8 cellular contexts compared by ENCODE assay signal in the genomic region with DNA sequence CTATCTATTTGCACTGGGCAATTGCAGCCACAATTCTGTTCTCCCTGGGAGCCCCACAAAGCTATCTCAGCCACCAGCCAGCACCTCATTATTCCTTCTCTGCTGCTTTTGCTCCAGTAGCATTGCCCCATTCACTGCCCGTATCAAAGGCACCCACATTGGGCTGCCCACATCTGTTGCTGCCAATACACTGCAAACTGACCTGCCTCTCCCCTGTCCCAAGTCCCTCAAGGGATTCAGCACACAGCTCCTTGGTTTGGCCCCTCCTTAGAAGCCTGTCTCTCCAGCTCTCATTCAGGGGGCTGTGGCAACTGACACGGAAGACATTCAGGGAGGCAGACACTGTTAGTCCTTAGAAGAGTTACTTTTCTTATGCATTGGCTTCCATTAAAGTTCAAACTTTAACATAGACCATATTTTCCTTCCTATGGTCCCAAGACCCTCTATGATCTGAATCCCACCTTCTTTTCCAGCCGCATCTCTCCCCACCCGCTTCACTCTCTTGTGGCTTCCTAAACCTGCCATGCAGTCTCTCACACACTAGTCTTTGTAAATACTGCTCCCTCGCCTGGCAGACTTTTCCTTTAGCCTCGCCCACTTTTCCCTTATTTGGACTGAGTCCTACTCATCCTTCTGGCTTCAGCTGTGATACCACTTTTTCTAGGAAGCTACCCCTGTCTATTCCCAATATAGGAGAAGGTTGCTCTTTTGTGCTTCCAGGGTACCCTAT. TPM values are rescaled to one million over a fixed set of nuclear protein-coding genes. Genes with fewer than 3 reads are reported as not detected.
DNase-seq lines count a peak whose midpoint lies in the region; ATAC-seq and TF ChIP-seq lines count a peak whose summit lies in the region.

No MANE protein-coding gene starts in this region.

- H3K79me2 ChIP-seq in H9 (ENCODE audit: insufficient read depth, low read length): no peaks in the 10 kb centered on the region

- peak; percentile 75 for DNase-seq in H9
- DNase-seq in NCI-H524 treated with DMSO at 0.1 percent for 48 hours (lab: John Stamatoyannopoulos, UW): peak; percentile 49
- peak; percentile 85 for DNase-seq in endodermal cell
- DNase-seq in ovary: peak in 4 of 5 donors; percentile 62 to 72 (median 65)
- DNase-seq in activated naive CD4-positive, alpha-beta T cell (lab: John Stamatoyannopoulos, UW): no peak
- no peak for DNase-seq in effector CD4-positive, alpha-beta T cell
- no peak for DNase-seq in germinal center (ENCODE audit: low spot score)

- no peak overlapping the region for H4K8ac ChIP-seq in H9 (replicated peaks; ENCODE audit: insufficient read length, low read depth, low read length)

- H3K23ac ChIP-seq in H9 (ENCODE audit: insufficient read length, low read depth, low read length): no peak overlapping the region

- H3K4me3 Mint-ChIP-seq in H9 (peak overlapping the region; percentile 15 to 66), endodermal cell (peak overlapping the region; percentile 28)

- no peak overlapping the region for H2BK5ac ChIP-seq in H9 (ENCODE audit: insufficient read length, low read length)

- H3K4me3 ChIP-seq in endodermal cell (ENCODE audit: low read length) (peak overlapping the region; percentile 69), ovary (no peak overlapping the region)

- no peaks in the 10 kb centered on the region for H3K36me3 Mint-ChIP-seq in H9 (ENCODE audit: insufficient read depth in 1 of 3, low read depth in 3 of 3)
- H3K36me3 Mint-ChIP-seq in endodermal cell (ENCODE audit: low read depth): no peaks in the 10 kb centered on the region

- H3K27me3 Mint-ChIP-seq in H9 (ENCODE audit: low read depth) (peaks cover 10% of the 10 kb centered on the region), endodermal cell (ENCODE audit: insufficient read depth) (no peaks in the 10 kb centered on the region)

- H3K79me1 ChIP-seq in H9 (ENCODE audit: insufficient read depth, low read depth, low read length, poor library complexity, severe bottlenecking): no peaks in the 10 kb centered on the region

- no peak overlapping the region for H2BK20ac ChIP-seq in H9 (ENCODE audit: low read depth, low read length, poor library complexity, severe bottlenecking)

- intact Hi-C loops in ovary (cut with DNase I): no loop called here

- peak overlapping the region; percentile 39 for H3K4me2 ChIP-seq in H9 (ENCODE audit: insufficient read depth, insufficient read length, low read length)

- WGBS in H9 (ENCODE audit: extremely low coverage, insufficient read length, low lambda C conversion rate): no CpG with 5 or more reads among the region's 6 CpGs
- 19 to 32% methylated on average over 5 to 6 of the region's 6 CpGs for WGBS in endodermal cell (ENCODE audit: insufficient coverage in 1 of 2, insufficient read length in 1 of 2), 2 experiments
- 9 to 14% (median 14%) methylated on average over 6 of the region's 6 CpGs for WGBS in ovary, 3 donors

- H4K20me1 ChIP-seq in H9 (ENCODE audit: control insufficient read depth, insufficient read depth, insufficient read length): no peaks in the 10 kb centered on the region

- H3K27me3 ChIP-seq in H9 (ENCODE audit: insufficient read depth, low read length) (no peaks in the 10 kb centered on the region), endodermal cell (ENCODE audit: control insufficient read depth, insufficient read depth, low read length, poor library complexity, severe bottlenecking) (no peaks in the 10 kb centered on the region), ovary (no peaks in the 10 kb centered on the region)

- H2AK5ac ChIP-seq in H9 (ENCODE audit: insufficient read length, low read length): no peak overlapping the region

- H3K9me3 ChIP-seq in H9 (ENCODE audit: control insufficient read depth, low read depth, low read length) (no peaks in the 10 kb centered on the region), endodermal cell (ENCODE audit: control insufficient read depth, low read length) (no peaks in the 10 kb centered on the region), ovary (no peaks in the 10 kb centered on the region)

- peak overlapping the region; percentile 17 for H3K18ac ChIP-seq in H9 (ENCODE audit: insufficient read length, low read depth, low read length)

- H3K27ac ChIP-seq in H9 (ENCODE audit: insufficient read length, low read depth, low read length) (no peak overlapping the region), endodermal cell (ENCODE audit: low read depth, low read length) (no peak overlapping the region), ovary (peak overlapping the region in 1 of 2 donors; percentile 87)

- no peak overlapping the region for H3K14ac ChIP-seq in H9 (ENCODE audit: insufficient read depth, low read length)

- H3K9ac ChIP-seq in H9 (ENCODE audit: extremely low read depth, insufficient read length, low read length) (no peak overlapping the region), endodermal cell (ENCODE audit: extremely low read depth, low read length, poor library complexity, severe bottlenecking) (no peak overlapping the region)

- TF ChIP-seq CTCF in H9 (conservative IDR thresholded peaks at IDR 0.05): no peak
- peak; percentile 22 for TF ChIP-seq CTCF in endodermal cell (conservative IDR thresholded peaks at IDR 0.05)
- no peak for TF ChIP-seq CTCF in ovary (IDR thresholded peaks at IDR 0.05)

- no peak overlapping the region for H3T11ph ChIP-seq in H9 (ENCODE audit: low read length)

- H3K36me3 ChIP-seq in endodermal cell (ENCODE audit: control insufficient read depth, insufficient read depth, low read length) (no peaks in the 10 kb centered on the region), ovary (no peaks in the 10 kb centered on the region)

- peak; percentile 29 for TF ChIP-seq POLR2A in ovary (IDR thresholded peaks at IDR 0.05)

- no peak overlapping the region for H3K56ac ChIP-seq in H9 (ENCODE audit: insufficient read length, low read depth, low read length)

- no peak overlapping the region for H2BK12ac ChIP-seq in H9 (ENCODE audit: insufficient read length, low read depth, low read length)

- H3K4me1 Mint-ChIP-seq in H9: peaks cover 53 to 59% of the 10 kb centered on the region in 2 experiments
- peaks cover 38% of the 10 kb centered on the region for H3K4me1 Mint-ChIP-seq in endodermal cell

- TF ChIP-seq EP300 in ovary (IDR thresholded peaks at IDR 0.05): no peak

- H4K91ac ChIP-seq in H9 (ENCODE audit: insufficient read length, low read depth, low read length): no peak overlapping the region

- peak overlapping the region; percentile 5 to 45 (median 9); a peak in 5 of 7 replicates for H3K27ac Mint-ChIP-seq in H9
- peak overlapping the region; percentile 40 for H3K27ac Mint-ChIP-seq in endodermal cell

- H2AFZ ChIP-seq in H9 (ENCODE audit: low read length): peak overlapping the region; percentile 11

- no peak for ATAC-seq in GM19463 (IDR thresholded peaks at IDR 0.05; ENCODE audit: unreplicated experiment)

- H4K5ac ChIP-seq in H9 (ENCODE audit: insufficient read length, low read depth, low read length): no peak overlapping the region

- H3K4me1 ChIP-seq in H9 (ENCODE audit: insufficient read depth, low read length): peaks cover 21% of the 10 kb centered on the region; the same call in 1 of the 2 replicates
- peaks cover 4% of the 10 kb centered on the region for H3K4me1 ChIP-seq in endodermal cell (ENCODE audit: control insufficient read depth, insufficient read depth, low read length)
- H3K4me1 ChIP-seq in ovary (ENCODE audit: insufficient read depth): peaks cover 14% of the 10 kb centered on the region

- H3K4ac ChIP-seq in H9 (ENCODE audit: low read depth, low read length): no peak overlapping the region

- H2BK120ac ChIP-seq in H9 (ENCODE audit: low read depth, low read length, poor library complexity, severe bottlenecking): no peak overlapping the region

- H2BK15ac ChIP-seq in H9 (ENCODE audit: low read depth, low read length): no peak overlapping the region

- H3K23me2 ChIP-seq in H9 (ENCODE audit: insufficient read length, low read depth, low read length, poor library complexity, severe bottlenecking): no peaks in the 10 kb centered on the region

- H3K9me3 Mint-ChIP-seq in H9 (no peaks in the 10 kb centered on the region), endodermal cell (no peaks in the 10 kb centered on the region)

RNA-seq across cellular contexts. Expression of a gene that starts 19.3 kb away (rescaled TPM):
- 0.96 and 1.0 TPM in 2 replicates for total RNA-seq in H9 (2021)
- total RNA-seq in endodermal cell: under 1 TPM; 0.38 to 0.53 TPM
- polyA plus RNA-seq in endodermal cell (2013, experiment 1 of 2): 14.6 TPM
- polyA plus RNA-seq in endodermal cell (2013, experiment 2 of 2): 13.5 TPM
- total RNA-seq in ovary: 100 to 1,000 TPM; 111 to 457 (median 270) TPM
- polyA plus RNA-seq in ovary: 100 to 1,000 TPM; 112 to 296 TPM

RNA-seq across cellular contexts. Expression of a gene that starts 45.9 kb away (rescaled TPM):
- total RNA-seq in H9 (2021): 11.8 and 11.9 TPM in 2 replicates
- 10 to 100 TPM; 13.5 to 16.7 TPM for total RNA-seq in endodermal cell
- polyA plus RNA-seq in endodermal cell (2013, experiment 1 of 2): 20.5 TPM
- polyA plus RNA-seq in endodermal cell (2013, experiment 2 of 2): 20.2 TPM
- total RNA-seq in ovary: 1 to 10 TPM in 4 of 7 donors, under 1 TPM in 2, not detected in 1; 0.43 to 7.0 (median 1.2) TPM
- polyA plus RNA-seq in ovary: under 1 TPM; 0.58 to 0.90 TPM

RNA-seq across cellular contexts. Expression of a gene that starts 54.4 kb away (rescaled TPM):
- total RNA-seq in H9 (2021): 15.4 and 15.5 TPM in 2 replicates
- total RNA-seq in endodermal cell: 10 to 100 TPM; 13.4 to 19.1 TPM
- polyA plus RNA-seq in endodermal cell (2013, experiment 1 of 2): 21.8 TPM
- polyA plus RNA-seq in endodermal cell (2013, experiment 2 of 2): 21.0 TPM
- total RNA-seq in ovary: 10 to 100 TPM in 1 of 7 donors, 1 to 10 TPM in 6; 2.7 to 53.2 (median 3.7) TPM
- 1 to 10 TPM; 1.2 to 1.5 TPM for polyA plus RNA-seq in ovary

Comparison
In these comparisons a context has a peak if more than half of its experiments do, and no peak if none do; other contexts are left out.
1. DNase-seq: peak in H9 (single experiment), NCI-H524 treated with DMSO at 0.1 percent for 48 hours (single experiment), endodermal cell (single experiment) and ovary (4 of 5); none in activated naive CD4-positive, alpha-beta T cell (0 of 4), effector CD4-positive, alpha-beta T cell (single experiment) and germinal center (single experiment).
2. RNA of a gene that starts 19.3 kb away (total RNA-seq): 111 to 457 TPM in ovary; 0.96 to 1.0 TPM in H9 and 0.38 to 0.53 TPM in endodermal cell; every median in the first group is over 10 times any median in the second.